In the genomic region with DNA sequence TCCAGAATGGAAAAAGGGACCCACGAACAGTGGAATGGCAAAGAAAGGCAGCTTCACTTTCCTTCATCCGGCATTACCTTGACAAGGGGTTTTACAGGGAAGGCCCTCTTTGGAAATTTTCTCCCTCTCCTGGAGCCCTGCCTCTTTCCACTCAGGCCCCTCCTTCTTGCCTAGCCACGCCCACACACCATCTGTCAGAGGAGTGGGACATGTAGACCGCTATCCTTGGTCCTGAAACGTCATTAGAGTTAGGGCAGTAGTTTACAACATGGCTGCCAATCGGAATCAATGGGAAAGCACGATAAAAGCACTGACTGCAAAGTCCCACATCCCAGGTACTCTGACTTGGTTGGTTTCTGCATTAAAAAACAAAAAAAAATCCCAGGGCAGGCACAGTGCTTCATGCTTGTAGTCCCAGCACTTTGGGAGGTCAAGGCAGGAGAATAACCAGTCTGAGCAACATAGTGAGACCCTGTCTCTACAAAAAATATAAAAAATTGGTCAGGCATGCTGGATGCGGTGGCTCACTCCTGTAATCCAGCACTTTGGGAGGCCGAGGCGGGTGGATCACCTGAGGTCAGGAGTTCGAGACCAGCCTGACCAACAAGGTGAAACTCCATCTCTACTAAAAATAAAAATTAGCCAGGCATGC, we compare ENCODE assay signal across 9 cellular contexts.
DNase-seq lines count a peak whose midpoint lies in the region; ATAC-seq and TF ChIP-seq lines count a peak whose summit lies in the region.
"Had no signal": no experiment of that assay in that cellular context is flagged by ENCODE, and none has a peak within 500 bp of the region (broad histone marks: within the 10 kb centered on the region; RNA-seq: fewer than 3 reads in every experiment).

No MANE protein-coding gene starts in this region.

- H3K27ac ChIP-seq in DND-41 (ENCODE audit: low read length) (no peak overlapping the region), left lung (no peak overlapping the region), uterus (no peak overlapping the region), spleen (no peak overlapping the region)
- H3K27ac ChIP-seq: skin epidermis had no signal

- H3K27me3 ChIP-seq in DND-41 (ENCODE audit: insufficient read depth, low read length, poor library complexity) = no peaks in the 10 kb centered on the region
- no peaks in the 10 kb centered on the region for H3K27me3 ChIP-seq in left lung
- no peaks in the 10 kb centered on the region for H3K27me3 ChIP-seq in uterus
- peaks cover 0 to 18% (median 0%) of the 10 kb centered on the region in 7 donors for H3K27me3 ChIP-seq in spleen (replicated peaks in 1 of 7)

- intact Hi-C loops in left lung (cut with DNase I) = no loop called here
- intact Hi-C loops in uterus (cut with DNase I; ENCODE audit: low total_unique reads) = no loop called here
- intact Hi-C loops in spleen (cut with DNase I; ENCODE audit: low total_unique reads) = no loop called here

- TF ChIP-seq CTCF in DND-41 (IDR thresholded peaks at IDR 0.05; ENCODE audit: borderline replicate concordance, extremely low read depth, low read length, poor library complexity, severe bottlenecking) (no peak), left lung (IDR thresholded peaks at IDR 0.05) (no peak), uterus (IDR thresholded peaks at IDR 0.05) (no peak), spleen (IDR thresholded peaks at IDR 0.05 in 8 of 11, conservative IDR thresholded peaks at IDR 0.05 in 3 of 11) (no peak)

- no peak overlapping the region for H3K4me2 ChIP-seq in DND-41 (ENCODE audit: insufficient read depth, low read length)

- DNase-seq in DND-41 (peak; percentile 75), KG1 (lab: John Stamatoyannopoulos, UW) (peak; percentile 26), amniotic stem cell (lab: John Stamatoyannopoulos, UW) (peak; percentile 22), left lung (no peak), uterus (no peak), spleen (no peak), NCI-H1436 treated with DMSO at 0.1 percent for 48 hours (lab: John Stamatoyannopoulos, UW) (no peak)
- no peak for DNase-seq in activated CD4-positive, CD25-positive, alpha-beta regulatory T cell treated with anti-CD3 and anti-CD28 coated beads, Interleukin-2, amount 50 U/mL, for 72 hours

- no peaks in the 10 kb centered on the region for H4K20me1 ChIP-seq in DND-41 (ENCODE audit: insufficient read depth, low read length)

- H3K9me3 ChIP-seq in DND-41 (ENCODE audit: insufficient read depth, low read length, severe bottlenecking) = no peaks in the 10 kb centered on the region
- no peaks in the 10 kb centered on the region for H3K9me3 ChIP-seq in left lung
- no peaks in the 10 kb centered on the region for H3K9me3 ChIP-seq in uterus
- no peaks in the 10 kb centered on the region for H3K9me3 ChIP-seq in spleen

- H2AFZ ChIP-seq in DND-41 (ENCODE audit: low read depth, low read length) = no peak overlapping the region

- ATAC-seq in DND-41 (ENCODE audit: insufficient read depth, low read depth) (peak; percentile 97), left lung (peak; percentile 75)

- 46 to 60% (median 50%) methylated on average over 11 of the region's 11 CpGs for WGBS in spleen, 5 donors

- no peaks in the 10 kb centered on the region for H3K79me2 ChIP-seq in DND-41 (ENCODE audit: insufficient read depth, low read length)

- H3K4me1 ChIP-seq in DND-41 (ENCODE audit: insufficient read depth, low read length) = no peaks in the 10 kb centered on the region
- H3K4me1 ChIP-seq in left lung = no peaks in the 10 kb centered on the region
- H3K4me1 ChIP-seq in uterus = no peaks in the 10 kb centered on the region
- H3K4me1 ChIP-seq in spleen = no peaks in the 10 kb centered on the region

- H3K9ac ChIP-seq in DND-41 (ENCODE audit: low read depth, low read length) = no peak overlapping the region

- TF ChIP-seq POLR2A in uterus (IDR thresholded peaks at IDR 0.05) (no peak), spleen (IDR thresholded peaks at IDR 0.05) (no peak)

- H3K4me3 ChIP-seq in DND-41 (ENCODE audit: low read depth in 1 of 2, low read length in 2 of 2) = no peak overlapping the region
- H3K4me3 ChIP-seq in left lung = no peak overlapping the region
- no peak overlapping the region for H3K4me3 ChIP-seq in uterus
- no peak overlapping the region for H3K4me3 ChIP-seq in spleen
- H3K4me3 ChIP-seq: skin epidermis had no signal

- no peaks in the 10 kb centered on the region for H3K36me3 ChIP-seq in DND-41 (ENCODE audit: insufficient read depth, low read length)
- no peaks in the 10 kb centered on the region for H3K36me3 ChIP-seq in left lung
- no peaks in the 10 kb centered on the region for H3K36me3 ChIP-seq in uterus
- H3K36me3 ChIP-seq in spleen = no peaks in the 10 kb centered on the region

Comparison
In these comparisons a context has a peak if more than half of its experiments do, and no peak if none do; other contexts are left out.
1. DNase-seq: peak in DND-41 (single experiment), KG1 (single experiment) and amniotic stem cell (single experiment); none in left lung (0 of 2), activated CD4-positive, CD25-positive, alpha-beta regulatory T cell treated with anti-CD3 and anti-CD28 coated beads, Interleukin-2, amount 50 U/mL, for 72 hours (single experiment), uterus (0 of 2), spleen (single experiment) and NCI-H1436 treated with DMSO at 0.1 percent for 48 hours (single experiment).